In genomic region chr17:58694826-58695225, GRCh38 we compare ENCODE assay signal across 29 cellular contexts. TPM values are rescaled to one million over a fixed set of nuclear protein-coding genes. Genes with fewer than 3 reads are reported as not detected.
A peak's percentile ranks its signal among the peaks of the same experiment; 100 is the strongest.
DNase-seq lines count a peak whose midpoint lies in the region; TF ChIP-seq lines count a peak whose summit lies in the region.
"Had no signal": no experiment of that assay in that cellular context is flagged by ENCODE, and none has a peak within 500 bp of the region (broad histone marks: within the 10 kb centered on the region; RNA-seq: fewer than 3 reads in every experiment).

No MANE protein-coding gene starts in this region.

- in situ Hi-C loops in ACHN (cut with HindIII; ENCODE audit: low pct_ligation_motif_present, low pct_unique_long_range_greater_than_20kb, low sequenced_read_pairs): no loop called here

- H3K9me3 Mint-ChIP-seq in activated CD4-positive, alpha-beta T cell treated with anti-CD3 and anti-CD28 coated beads, Interleukin-2, amount 10 ng/mL, durations not matched to agents 24 days and 14 days: peaks cover 4% of the 10 kb centered on the region
- H3K9me3 Mint-ChIP-seq in activated T-helper 1 cell treated with anti-CD3 and anti-CD28 coated beads, Interleukin-12 subunit alpha, Interleukin-12 subunit beta, Interleukin-2, Interleukin-4 antibody, amounts not matched to agents 30 ng/mL and 10 ng/mL and 1 ng/mL, durations not matched to agents 14 hours and 24 hours and 36 hours: no peaks in the 10 kb centered on the region
- H3K9me3 Mint-ChIP-seq in neural crest cell: no peaks in the 10 kb centered on the region
- H3K9me3 Mint-ChIP-seq: activated CD4-positive, alpha-beta memory T cell treated with anti-CD3 and anti-CD28 coated beads for 36 hours; activated naive CD4-positive, alpha-beta T cell treated with anti-CD3 and anti-CD28 coated beads for 36 hours; stimulated activated naive B cell treated with anti-CD40 and anti-IgM and Interleukin-4, amounts not matched to agents 10 μg/mL and 1 μg/mL and 100 μg/mL, for 72 hours had no signal

- H3K36me3 ChIP-seq in Karpas-422 (ENCODE audit: insufficient read depth, low read length): peaks cover 8% of the 10 kb centered on the region
- H3K36me3 ChIP-seq: colonic mucosa had no signal

- H3K4me1 Mint-ChIP-seq in activated CD4-positive, alpha-beta T cell treated with anti-CD3 and anti-CD28 coated beads, Interleukin-2, amount 10 ng/mL, durations not matched to agents 24 days and 14 days: peaks cover 21% of the 10 kb centered on the region
- H3K4me1 Mint-ChIP-seq in activated T-helper 1 cell treated with anti-CD3 and anti-CD28 coated beads, Interleukin-12 subunit alpha, Interleukin-12 subunit beta, Interleukin-2, Interleukin-4 antibody, amounts not matched to agents 30 ng/mL and 10 ng/mL and 1 ng/mL, durations not matched to agents 14 hours and 24 hours and 36 hours (ENCODE audit: low read depth): peaks cover 31% of the 10 kb centered on the region
- peaks cover 25% of the 10 kb centered on the region for H3K4me1 Mint-ChIP-seq in neural crest cell

- DNase-seq in activated CD4-positive, alpha-beta T cell treated with anti-CD3 and anti-CD28 coated beads, Interleukin-2, amount 10 ng/mL, durations not matched to agents 24 days and 14 days: no peak
- no peak for DNase-seq in activated CD4-positive, alpha-beta T cell treated with anti-CD3 and anti-CD28 coated beads, Interleukin-2, amount 50 U/mL, for 4 hours
- DNase-seq in Karpas-422 (no peak), neural crest cell (ENCODE audit: low read depth, low spot score) (no peak), superior temporal gyrus (ENCODE audit: extremely low spot score) (no peak), ACHN (no peak)
- DNase-seq in activated T-helper 1 cell treated with anti-CD3 and anti-CD28 coated beads, Interleukin-12 subunit alpha, Interleukin-12 subunit beta, Interleukin-2, Interleukin-4 antibody, amounts not matched to agents 30 ng/mL and 10 ng/mL and 1 ng/mL, durations not matched to agents 14 hours and 24 hours and 36 hours (ENCODE audit: low spot score): no peak
- DNase-seq in activated CD8-positive, alpha-beta memory T cell treated with anti-CD3 and anti-CD28 coated beads for 24 hours: no peak
- DNase-seq: activated CD4-positive, alpha-beta memory T cell treated with anti-CD3 and anti-CD28 coated beads for 36 hours; activated naive CD4-positive, alpha-beta T cell treated with anti-CD3 and anti-CD28 coated beads for 36 hours; anterior cingulate cortex; colonic mucosa; COR-L47; effector memory CD4-positive, alpha-beta T cell; GF-D8; HCEC 1CT; islet precursor cell; MG63; naive B cell; NCI-H2081; NCI-H774; occipital lobe; psoas muscle; Right ventricle myocardium superior; stimulated activated CD4-positive, alpha-beta T cell treated with anti-CD3 and anti-CD28 coated beads, Interleukin-15, amount 100 ng/mL, for 24 hours; stimulated activated naive B cell treated with anti-CD40 and anti-IgM and Interleukin-4, amounts not matched to agents 10 μg/mL and 1 μg/mL and 100 μg/mL, for 72 hours had no signal

- no peak overlapping the region for H3K4me3 ChIP-seq in Karpas-422 (ENCODE audit: low read length)
- H3K4me3 ChIP-seq: A549, colonic mucosa, MG63, psoas muscle, vagina had no signal

- no peaks in the 10 kb centered on the region for H3K27me3 ChIP-seq in Karpas-422 (ENCODE audit: low read length)
- H3K27me3 ChIP-seq: colonic mucosa, MG63, vagina had no signal

- peak overlapping the region; percentile 41 for H3K27ac Mint-ChIP-seq in activated CD4-positive, alpha-beta T cell treated with anti-CD3 and anti-CD28 coated beads, Interleukin-2, amount 10 ng/mL, durations not matched to agents 24 days and 14 days
- no peak overlapping the region for H3K27ac Mint-ChIP-seq in activated T-helper 1 cell treated with anti-CD3 and anti-CD28 coated beads, Interleukin-12 subunit alpha, Interleukin-12 subunit beta, Interleukin-2, Interleukin-4 antibody, amounts not matched to agents 30 ng/mL and 10 ng/mL and 1 ng/mL, durations not matched to agents 14 hours and 24 hours and 36 hours
- H3K27ac Mint-ChIP-seq in neural crest cell (ENCODE audit: unreplicated experiment): no peak overlapping the region
- H3K27ac Mint-ChIP-seq: activated CD4-positive, alpha-beta memory T cell treated with anti-CD3 and anti-CD28 coated beads for 36 hours; activated naive CD4-positive, alpha-beta T cell treated with anti-CD3 and anti-CD28 coated beads for 36 hours; B cell; stimulated activated naive B cell treated with anti-CD40 and anti-IgM and Interleukin-4, amounts not matched to agents 10 μg/mL and 1 μg/mL and 100 μg/mL, for 72 hours had no signal

- no peaks in the 10 kb centered on the region for H3K27me3 Mint-ChIP-seq in activated CD4-positive, alpha-beta T cell treated with anti-CD3 and anti-CD28 coated beads, Interleukin-2, amount 10 ng/mL, durations not matched to agents 24 days and 14 days
- no peaks in the 10 kb centered on the region for H3K27me3 Mint-ChIP-seq in activated T-helper 1 cell treated with anti-CD3 and anti-CD28 coated beads, Interleukin-12 subunit alpha, Interleukin-12 subunit beta, Interleukin-2, Interleukin-4 antibody, amounts not matched to agents 30 ng/mL and 10 ng/mL and 1 ng/mL, durations not matched to agents 14 hours and 24 hours and 36 hours (ENCODE audit: insufficient read depth)
- no peaks in the 10 kb centered on the region for H3K27me3 Mint-ChIP-seq in neural crest cell (ENCODE audit: low read depth)
- H3K27me3 Mint-ChIP-seq: activated CD4-positive, alpha-beta memory T cell treated with anti-CD3 and anti-CD28 coated beads for 36 hours; B cell; naive B cell; stimulated activated naive B cell treated with anti-CD40 and anti-IgM and Interleukin-4, amounts not matched to agents 10 μg/mL and 1 μg/mL and 100 μg/mL, for 72 hours had no signal

- peaks cover 36% of the 10 kb centered on the region for H3K79me2 ChIP-seq in Karpas-422 (ENCODE audit: low read length)

- no peaks in the 10 kb centered on the region for H3K9me2 ChIP-seq in Karpas-422 (replicated peaks; ENCODE audit: insufficient read depth, low read length)

- TF ChIP-seq CTCF in neural crest cell (conservative IDR thresholded peaks at IDR 0.05): no peak

- peak overlapping the region; percentile 63 for H3K4me3 Mint-ChIP-seq in activated CD4-positive, alpha-beta T cell treated with anti-CD3 and anti-CD28 coated beads, Interleukin-2, amount 10 ng/mL, durations not matched to agents 24 days and 14 days
- H3K4me3 Mint-ChIP-seq in activated T-helper 1 cell treated with anti-CD3 and anti-CD28 coated beads, Interleukin-12 subunit alpha, Interleukin-12 subunit beta, Interleukin-2, Interleukin-4 antibody, amounts not matched to agents 30 ng/mL and 10 ng/mL and 1 ng/mL, durations not matched to agents 14 hours and 24 hours and 36 hours: peak overlapping the region; percentile 75
- peak overlapping the region; percentile 62 for H3K4me3 Mint-ChIP-seq in neural crest cell
- H3K4me3 Mint-ChIP-seq: activated CD4-positive, alpha-beta memory T cell treated with anti-CD3 and anti-CD28 coated beads for 36 hours; activated naive CD4-positive, alpha-beta T cell treated with anti-CD3 and anti-CD28 coated beads for 36 hours; B cell; stimulated activated naive B cell treated with anti-CD40 and anti-IgM and Interleukin-4, amounts not matched to agents 10 μg/mL and 1 μg/mL and 100 μg/mL, for 72 hours had no signal

- peak overlapping the region; percentile 93 for H3K4me2 ChIP-seq in Karpas-422 (ENCODE audit: low read depth, low read length, poor library complexity, severe bottlenecking)

- H4K20me1 ChIP-seq in Karpas-422 (ENCODE audit: insufficient read depth, low read depth, low read length): no peaks in the 10 kb centered on the region

- intact Hi-C loops in activated CD4-positive, alpha-beta T cell treated with anti-CD3 and anti-CD28 coated beads, Interleukin-2, amount 10 ng/mL, durations not matched to agents 24 days and 14 days (cut with micrococcal nuclease): loop anchor here (5.0 kb wide), 1 partner anchor 178 kb away; no protein-coding TSS in a partner anchor
- intact Hi-C loops in activated T-helper 1 cell treated with anti-CD3 and anti-CD28 coated beads, Interleukin-12 subunit alpha, Interleukin-12 subunit beta, Interleukin-2, Interleukin-4 antibody, amounts not matched to agents 30 ng/mL and 10 ng/mL and 1 ng/mL, durations not matched to agents 14 hours and 24 hours and 36 hours (cut with micrococcal nuclease): loop anchor here (10.0 kb wide), 1 partner anchor 360 kb away; no protein-coding TSS in a partner anchor

- H3K36me3 Mint-ChIP-seq in activated CD4-positive, alpha-beta T cell treated with anti-CD3 and anti-CD28 coated beads, Interleukin-2, amount 10 ng/mL, durations not matched to agents 24 days and 14 days (ENCODE audit: low read depth): peaks cover 33% of the 10 kb centered on the region
- peaks cover 19% of the 10 kb centered on the region for H3K36me3 Mint-ChIP-seq in activated T-helper 1 cell treated with anti-CD3 and anti-CD28 coated beads, Interleukin-12 subunit alpha, Interleukin-12 subunit beta, Interleukin-2, Interleukin-4 antibody, amounts not matched to agents 30 ng/mL and 10 ng/mL and 1 ng/mL, durations not matched to agents 14 hours and 24 hours and 36 hours (ENCODE audit: low read depth)
- peaks cover 4% of the 10 kb centered on the region for H3K36me3 Mint-ChIP-seq in neural crest cell (ENCODE audit: low read depth)
- H3K36me3 Mint-ChIP-seq: naive B cell had no signal

- H3K9me3 ChIP-seq in Karpas-422 (ENCODE audit: low read length): no peaks in the 10 kb centered on the region
- H3K9me3 ChIP-seq: colonic mucosa, MG63, psoas muscle, vagina had no signal

- no peak overlapping the region for H2AFZ ChIP-seq in Karpas-422 (ENCODE audit: low read length)

- no peak overlapping the region for H3K9ac ChIP-seq in Karpas-422 (ENCODE audit: low read length)

- peaks cover 25% of the 10 kb centered on the region for H3K4me1 ChIP-seq in Karpas-422 (ENCODE audit: low read length)

- H3K27ac ChIP-seq in Karpas-422 (ENCODE audit: low read length): no peak overlapping the region
- H3K27ac ChIP-seq: A549, colonic mucosa, psoas muscle, vagina had no signal

RNA-seq across cellular contexts. Expression of gene RAD51C, which starts 2.4 kb away (rescaled TPM):
- total RNA-seq in activated CD4-positive, alpha-beta T cell treated with anti-CD3 and anti-CD28 coated beads, Interleukin-2, amount 10 ng/mL, durations not matched to agents 24 days and 14 days: 73.7 and 78.8 TPM in 2 replicates
- 38.1 and 53.7 TPM in 2 replicates for total RNA-seq in Karpas-422 (2014; rRNA removed; shearing (Covaris generic); ENCODE audit: low replicate concordance)
- 86.3 and 91.2 TPM in 2 replicates for total RNA-seq in activated T-helper 1 cell treated with anti-CD3 and anti-CD28 coated beads, Interleukin-12 subunit alpha, Interleukin-12 subunit beta, Interleukin-2, Interleukin-4 antibody, amounts not matched to agents 30 ng/mL and 10 ng/mL and 1 ng/mL, durations not matched to agents 14 hours and 24 hours and 36 hours
- 48.7 and 49.5 TPM in 2 replicates for total RNA-seq in neural crest cell

RNA-seq across cellular contexts. Expression of gene TEX14, which starts 3.0 kb away (rescaled TPM):
- total RNA-seq in activated CD4-positive, alpha-beta T cell treated with anti-CD3 and anti-CD28 coated beads, Interleukin-2, amount 10 ng/mL, durations not matched to agents 24 days and 14 days: 0.07 TPM in 2 replicates
- not detected in 2 replicates for total RNA-seq in Karpas-422 (2014; rRNA removed; shearing (Covaris generic); ENCODE audit: low replicate concordance)
- 0.13 and 0.17 TPM in 2 replicates for total RNA-seq in activated T-helper 1 cell treated with anti-CD3 and anti-CD28 coated beads, Interleukin-12 subunit alpha, Interleukin-12 subunit beta, Interleukin-2, Interleukin-4 antibody, amounts not matched to agents 30 ng/mL and 10 ng/mL and 1 ng/mL, durations not matched to agents 14 hours and 24 hours and 36 hours
- 0.21 and 0.48 TPM in 2 replicates for total RNA-seq in neural crest cell
- total RNA-seq: vagina had no signal
